In genomic region chr11:67376022-67376386, GRCh38 we compare ENCODE assay signal across 22 cellular contexts. TPM values are rescaled to one million over a fixed set of nuclear protein-coding genes. Genes with fewer than 3 reads are reported as not detected.
DNase-seq lines count a peak whose midpoint lies in the region; ATAC-seq and TF ChIP-seq lines count a peak whose summit lies in the region.
"Had no signal": no experiment of that assay in that cellular context is flagged by ENCODE, and none has a peak within 500 bp of the region (broad histone marks: within the 10 kb centered on the region; RNA-seq: fewer than 3 reads in every experiment).

No MANE protein-coding gene starts in this region.

- H3K27ac ChIP-seq in BLaER1 treated with 17β-estradiol and CSF1 and Interleukin-3, amounts not matched to agents 10 nM and 100 nM = no peak overlapping the region
- H3K27ac ChIP-seq in HUES64 (ENCODE audit: low read depth, low read length) = no peak overlapping the region
- H3K27ac ChIP-seq in right cardiac atrium (ENCODE audit: low read length) = no peak overlapping the region
- H3K27ac ChIP-seq: heart left ventricle, KMS-11, SJCRH30, upper lobe of left lung had no signal

- H4K20me1 ChIP-seq in BLaER1 treated with 17β-estradiol and CSF1 and Interleukin-3, amounts not matched to agents 10 nM and 100 nM = peaks cover 0 to 29% (median 8%) of the 10 kb centered on the region in 11 experiments; a peak in 11 of 22 replicates

- 55% methylated on average over 1 of the region's 1 CpG for WGBS in HUES64
- WGBS in right cardiac atrium = 82% methylated on average over 1 of the region's 1 CpG

- H3K27me3 ChIP-seq in BLaER1 treated with 17β-estradiol and CSF1 and Interleukin-3, amounts not matched to agents 10 nM and 100 nM = peaks cover 11 to 67% (median 63%) of the 10 kb centered on the region in 11 experiments
- peaks cover 40% of the 10 kb centered on the region for H3K27me3 ChIP-seq in HUES64 (ENCODE audit: insufficient read depth, low read length)
- no peaks in the 10 kb centered on the region for H3K27me3 ChIP-seq in right cardiac atrium (ENCODE audit: control insufficient read depth, insufficient read depth)
- H3K27me3 ChIP-seq: sigmoid colon, SJCRH30, upper lobe of left lung had no signal

- H3K4me1 ChIP-seq in BLaER1 treated with 17β-estradiol and CSF1 and Interleukin-3, amounts not matched to agents 10 nM and 100 nM = peaks cover 51 to 85% (median 72%) of the 10 kb centered on the region in 10 experiments
- H3K4me1 ChIP-seq in HUES64 (ENCODE audit: insufficient read depth, low read length) (peaks cover 29% of the 10 kb centered on the region), right cardiac atrium (ENCODE audit: control insufficient read depth, insufficient read depth, low read length) (peaks cover 10% of the 10 kb centered on the region)

- H3K36me3 Mint-ChIP-seq in endothelial cell (ENCODE audit: low read depth, unreplicated experiment) = no peaks in the 10 kb centered on the region
- H3K36me3 Mint-ChIP-seq in nephron (ENCODE audit: low read depth) = no peaks in the 10 kb centered on the region
- H3K36me3 Mint-ChIP-seq: activated naive CD8-positive, alpha-beta T cell treated with anti-CD3 and anti-CD28 coated beads, Interleukin-2, amount 10 ng/mL, durations not matched to agents 7 days and 5 days had no signal

- H3K27ac Mint-ChIP-seq in endothelial cell (ENCODE audit: unreplicated experiment) (no peak overlapping the region), nephron (peak overlapping the region; percentile 81 to 99 (median 97))
- H3K27ac Mint-ChIP-seq: activated naive CD8-positive, alpha-beta T cell treated with anti-CD3 and anti-CD28 coated beads, Interleukin-2, amount 10 ng/mL, durations not matched to agents 7 days and 5 days; activated T-helper 1 cell treated with anti-CD3 and anti-CD28 coated beads, Interleukin-12 subunit alpha, Interleukin-12 subunit beta, Interleukin-2, Interleukin-4 antibody, amounts not matched to agents 30 ng/mL and 10 ng/mL and 1 ng/mL, durations not matched to agents 14 hours and 24 hours and 36 hours; CD8-positive, alpha-beta T cell had no signal

- intact Hi-C loops in left colon (cut with DNase I, micrococcal nuclease) (no loop called here), right cardiac atrium (cut with DNase I) (no loop called here)

- in situ Hi-C loops in GM13976 (cut with MboI; ENCODE audit: low sequenced_read_pairs, unreplicated experiment) = no loop called here

- H3K9me3 Mint-ChIP-seq in endothelial cell (ENCODE audit: unreplicated experiment) (no peaks in the 10 kb centered on the region), nephron (no peaks in the 10 kb centered on the region)
- H3K9me3 Mint-ChIP-seq: activated naive CD8-positive, alpha-beta T cell treated with anti-CD3 and anti-CD28 coated beads, Interleukin-2, amount 10 ng/mL, durations not matched to agents 7 days and 5 days; activated T-helper 1 cell treated with anti-CD3 and anti-CD28 coated beads, Interleukin-12 subunit alpha, Interleukin-12 subunit beta, Interleukin-2, Interleukin-4 antibody, amounts not matched to agents 30 ng/mL and 10 ng/mL and 1 ng/mL, durations not matched to agents 14 hours and 24 hours and 36 hours; CD8-positive, alpha-beta T cell had no signal

- no peaks in the 10 kb centered on the region for H3K9me3 ChIP-seq in BLaER1 treated with 17β-estradiol and CSF1 and Interleukin-3, amounts not matched to agents 10 nM and 100 nM (replicated peaks in 1 of 11)
- H3K9me3 ChIP-seq in HUES64 (ENCODE audit: insufficient read depth, low read depth, low read length) = no peaks in the 10 kb centered on the region
- H3K9me3 ChIP-seq in right cardiac atrium (ENCODE audit: control insufficient read depth, low read length) = no peaks in the 10 kb centered on the region
- H3K9me3 ChIP-seq: heart left ventricle, sigmoid colon, SJCRH30, upper lobe of left lung had no signal

- peaks cover 23% of the 10 kb centered on the region for H3K27me3 Mint-ChIP-seq in endothelial cell (ENCODE audit: unreplicated experiment)
- H3K27me3 Mint-ChIP-seq in nephron (ENCODE audit: low read depth) = peaks cover 41% of the 10 kb centered on the region

- H3K36me3 ChIP-seq in BLaER1 treated with 17β-estradiol and CSF1 and Interleukin-3, amounts not matched to agents 10 nM and 100 nM = no peaks in the 10 kb centered on the region
- no peaks in the 10 kb centered on the region for H3K36me3 ChIP-seq in HUES64 (ENCODE audit: insufficient read depth, low read length)
- H3K36me3 ChIP-seq: heart left ventricle, sigmoid colon, SJCRH30, upper lobe of left lung had no signal

- no peak overlapping the region for H3K4me3 ChIP-seq in BLaER1 treated with 17β-estradiol and CSF1 and Interleukin-3, amounts not matched to agents 10 nM and 100 nM
- H3K4me3 ChIP-seq in HUES64 (ENCODE audit: low read length) (peak overlapping the region; percentile 36), right cardiac atrium (ENCODE audit: low read length) (no peak overlapping the region)
- H3K4me3 ChIP-seq: heart left ventricle, sigmoid colon, SJCRH30, upper lobe of left lung had no signal

- H3K4me2 ChIP-seq in BLaER1 treated with 17β-estradiol and CSF1 and Interleukin-3, amounts not matched to agents 10 nM and 100 nM = peak overlapping the region in 10 of 11 experiments; percentile 19 to 98 (median 52); a peak in 15 of 22 replicates
- H3K4me2 ChIP-seq: KMS-11 had no signal

- no peak overlapping the region for H3K9ac ChIP-seq in BLaER1 treated with 17β-estradiol and CSF1 and Interleukin-3, amounts not matched to agents 10 nM and 100 nM
- no peak overlapping the region for H3K9ac ChIP-seq in HUES64 (ENCODE audit: low read depth, low read length)
- H3K9ac ChIP-seq: KMS-11 had no signal

- ATAC-seq in left colon (no peak), right cardiac atrium (no peak)
- ATAC-seq: CD8-positive, alpha-beta T cell; heart left ventricle; stimulated activated naive CD8-positive, alpha-beta T cell treated with anti-CD3 and anti-CD28 coated beads, Interleukin-15, Interleukin-2, amounts not matched to agents 100 U/mL and 50 U/mL, for 24 hours had no signal

- H3K4me3 Mint-ChIP-seq in endothelial cell (ENCODE audit: unreplicated experiment) (peak overlapping the region; percentile 37), nephron (peak overlapping the region; percentile 62 to 72 (median 69))
- H3K4me3 Mint-ChIP-seq: activated naive CD8-positive, alpha-beta T cell treated with anti-CD3 and anti-CD28 coated beads, Interleukin-2, amount 10 ng/mL, durations not matched to agents 7 days and 5 days; activated T-helper 1 cell treated with anti-CD3 and anti-CD28 coated beads, Interleukin-12 subunit alpha, Interleukin-12 subunit beta, Interleukin-2, Interleukin-4 antibody, amounts not matched to agents 30 ng/mL and 10 ng/mL and 1 ng/mL, durations not matched to agents 14 hours and 24 hours and 36 hours; CD8-positive, alpha-beta T cell had no signal

- TF ChIP-seq CTCF in endothelial cell (IDR thresholded peaks at IDR 0.05; ENCODE audit: unreplicated experiment) = no peak
- TF ChIP-seq CTCF in nephron (IDR thresholded peaks at IDR 0.05; ENCODE audit: unreplicated experiment in 3 of 3) = no peak
- no peak for TF ChIP-seq CTCF in GM13976 (IDR thresholded peaks at IDR 0.05; ENCODE audit: borderline replicate concordance, control extremely low read depth, extremely low read depth, insufficient read depth, missing control alignments)

- no peak for DNase-seq in endothelial cell (ENCODE audit: low spot score)
- DNase-seq in GM13976 (ENCODE audit: low spot score) = no peak
- no peak for DNase-seq in glomerular visceral epithelial cell (ENCODE audit: extremely low spot score)
- no peak for DNase-seq in left colon
- DNase-seq in right cardiac atrium = no peak
- DNase-seq: activated CD8-positive, alpha-beta memory T cell treated with anti-CD3 and anti-CD28 coated beads for 24 hours; activated naive CD8-positive, alpha-beta T cell treated with anti-CD3 and anti-CD28 coated beads, Interleukin-2, amount 10 ng/mL, durations not matched to agents 7 days and 5 days; CD8-positive, alpha-beta T cell; DND-41; heart left ventricle; NCI-H1092; NCI-H510A; sigmoid colon; SJCRH30; stimulated activated naive CD8-positive, alpha-beta T cell treated with anti-CD3 and anti-CD28 coated beads, Interleukin-15, Interleukin-2, amounts not matched to agents 100 U/mL and 50 U/mL, for 24 hours; upper lobe of left lung had no signal

- H3K4me1 Mint-ChIP-seq in endothelial cell (ENCODE audit: unreplicated experiment) (peaks cover 29% of the 10 kb centered on the region), nephron (peaks cover 33% of the 10 kb centered on the region)

RNA-seq across cellular contexts. Expression of gene CLCF1, which starts 2.6 kb away (rescaled TPM):
- 1.6 TPM for polyA plus RNA-seq in HUES64 (2013, experiment 1 of 2)
- 1.7 TPM for polyA plus RNA-seq in HUES64 (2013, experiment 2 of 2)
- 12.6 TPM for total RNA-seq in endothelial cell (ENCODE audit: unreplicated experiment)
- total RNA-seq in left colon = 1 to 10 TPM; 2.2 to 2.4 TPM
- 1 to 10 TPM; 2.9 to 6.1 (median 3.0) TPM for total RNA-seq in right cardiac atrium
- 3.7 TPM for polyA plus RNA-seq in right cardiac atrium

RNA-seq across cellular contexts. Expression of gene RAD9A, which starts 15.8 kb away (rescaled TPM):
- polyA plus RNA-seq in HUES64 (2013, experiment 1 of 2) = 14.5 TPM
- polyA plus RNA-seq in HUES64 (2013, experiment 2 of 2) = 17.0 TPM
- total RNA-seq in endothelial cell (ENCODE audit: unreplicated experiment) (18.4 TPM), left colon (10 to 100 TPM; 27.4 to 40.6 TPM), right cardiac atrium (10 to 100 TPM in 1 of 4 donors, 1 to 10 TPM in 3; 7.9 to 11.7 (median 9.4) TPM)
- 7.3 TPM for polyA plus RNA-seq in right cardiac atrium

RNA-seq across cellular contexts. Expression of gene POLD4, which starts 22.7 kb away (rescaled TPM):
- polyA plus RNA-seq in HUES64 (2013, experiment 1 of 2) = 16.3 TPM
- 19.7 TPM for polyA plus RNA-seq in HUES64 (2013, experiment 2 of 2)
- total RNA-seq in endothelial cell (ENCODE audit: unreplicated experiment) = 92.1 TPM
- total RNA-seq in left colon = 100 to 1,000 TPM; 237 to 262 TPM
- total RNA-seq in right cardiac atrium = 10 to 100 TPM; 53.8 to 86.6 (median 65.3) TPM
- 124 TPM for polyA plus RNA-seq in right cardiac atrium

RNA-seq across cellular contexts. Expression of gene PPP1CA, which starts 25.7 kb away (rescaled TPM):
- 198 TPM for polyA plus RNA-seq in HUES64 (2013, experiment 1 of 2)
- polyA plus RNA-seq in HUES64 (2013, experiment 2 of 2) = 197 TPM
- total RNA-seq in endothelial cell (ENCODE audit: unreplicated experiment) (249 TPM), left colon (100 to 1,000 TPM; 214 to 243 TPM), right cardiac atrium (10 to 100 TPM; 73.1 to 93.4 (median 79.1) TPM)
- 79.4 TPM for polyA plus RNA-seq in right cardiac atrium

RNA-seq across cellular contexts. Expression of gene TBC1D10C, which starts 27.9 kb away (rescaled TPM):
- 0.90 TPM for polyA plus RNA-seq in HUES64 (2013, experiment 1 of 2)
- 1.6 TPM for polyA plus RNA-seq in HUES64 (2013, experiment 2 of 2)
- 13.2 TPM for total RNA-seq in endothelial cell (ENCODE audit: unreplicated experiment)
- total RNA-seq in left colon = 1 to 10 TPM; 3.0 to 4.2 TPM
- 1 to 10 TPM in 3 of 4 donors, under 1 TPM in 1; 0.67 to 2.7 (median 1.8) TPM for total RNA-seq in right cardiac atrium
- 0.86 TPM for polyA plus RNA-seq in right cardiac atrium
- total RNA-seq: fibroblast of lung, SJCRH30 had no signal
